Comparison of ENCODE assay signal across 8 cellular contexts in the genomic region with DNA sequence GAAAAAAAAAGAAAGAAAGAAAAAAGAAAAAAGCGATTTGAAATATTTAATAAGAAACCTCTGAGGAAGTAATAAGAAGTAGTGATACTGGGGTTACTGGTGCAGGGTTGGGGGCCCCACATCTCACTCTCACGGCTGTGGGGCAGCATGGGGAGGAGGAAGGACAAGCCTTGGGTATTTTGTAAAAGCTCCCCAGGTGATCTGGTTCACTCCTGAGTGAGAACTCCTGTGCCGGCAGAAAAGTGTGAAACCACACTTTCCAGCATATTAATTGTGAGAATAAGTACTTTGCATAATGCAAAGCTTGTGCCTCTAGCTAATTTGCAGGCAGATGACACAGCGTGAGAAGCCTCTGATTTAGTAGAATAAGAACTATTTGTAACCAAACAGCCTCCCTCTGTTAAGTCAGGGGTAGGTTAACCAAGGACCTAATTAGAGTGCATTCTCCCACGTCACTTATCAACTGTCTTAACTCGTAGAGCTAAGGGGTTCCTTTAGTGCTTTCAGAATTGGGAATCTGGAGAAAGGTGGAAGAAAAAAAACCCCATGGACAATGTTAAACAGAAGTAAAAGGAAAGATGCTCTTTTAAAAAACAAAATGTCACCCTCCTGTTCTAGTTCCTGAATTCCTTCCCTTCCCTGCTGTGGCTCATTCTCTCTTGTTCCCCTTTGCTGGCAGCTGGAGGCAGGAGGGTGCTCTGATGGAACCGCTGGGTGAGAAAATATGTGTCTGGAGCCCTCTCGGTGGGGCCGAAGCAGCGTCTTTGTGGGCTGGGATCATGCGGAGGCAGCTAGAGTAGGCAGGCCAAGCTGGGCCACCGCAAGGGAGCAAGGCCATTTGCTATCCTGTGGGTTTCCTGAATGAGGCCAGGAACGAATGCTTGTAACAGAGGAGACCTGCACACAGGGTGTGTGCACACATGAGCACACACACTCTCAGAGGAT.
DNase-seq lines count a peak whose midpoint lies in the region; ATAC-seq and TF ChIP-seq lines count a peak whose summit lies in the region.

No MANE protein-coding gene starts in this region.

- H3K4me1 ChIP-seq in SK-N-SH (ENCODE audit: control insufficient read depth in 1 of 2, insufficient read depth in 2 of 2, low read depth in 1 of 2, low read length in 1 of 2) = peaks cover 29 to 44% of the 10 kb centered on the region in 2 experiments; a peak in 3 of 4 replicates

- DNase-seq in GM06990 (ENCODE audit: extremely low read depth, insufficient read length) (peak; percentile 66), neural crest cell (ENCODE audit: low read depth, low spot score) (no peak), T1000 (lab: John Stamatoyannopoulos, UW) (no peak), SK-N-SH (no peak), SW 1271 (lab: John Stamatoyannopoulos, UW) (no peak)
- peak; percentile 84 for DNase-seq in activated naive CD4-positive, alpha-beta T cell treated with anti-CD3 and anti-CD28 coated beads for 36 hours

- H3K4me2 ChIP-seq in SK-N-SH = no peak overlapping the region

- H3K79me2 ChIP-seq in SK-N-SH (ENCODE audit: insufficient read depth) = peaks cover 8% of the 10 kb centered on the region; the same call in 1 of the 2 replicates

- H3K9me3 ChIP-seq in SK-N-SH = no peaks in the 10 kb centered on the region

- ATAC-seq in GM21526 (IDR thresholded peaks at IDR 0.05; ENCODE audit: low FRiP score, unreplicated experiment) = peak; percentile 82

- peak overlapping the region; percentile 41 to 88 (median 73) for H3K27ac Mint-ChIP-seq in IgD-negative memory B cell
- H3K27ac Mint-ChIP-seq in activated naive CD4-positive, alpha-beta T cell treated with anti-CD3 and anti-CD28 coated beads for 36 hours = peak overlapping the region; percentile 97
- H3K27ac Mint-ChIP-seq in neural crest cell (ENCODE audit: unreplicated experiment) = peak overlapping the region; percentile 69

- no peak overlapping the region for H2AFZ ChIP-seq in SK-N-SH (ENCODE audit: low read depth)

- H3K9ac ChIP-seq in SK-N-SH = no peak overlapping the region

- 91% methylated on average over 13 of the region's 13 CpGs for WGBS in SK-N-SH (ENCODE audit: low lambda C conversion rate)

- H3K4me1 Mint-ChIP-seq in IgD-negative memory B cell (peaks cover 53 to 78% (median 73%) of the 10 kb centered on the region in 3 donors), neural crest cell (peaks cover 85% of the 10 kb centered on the region)
- peaks cover 98% of the 10 kb centered on the region for H3K4me1 Mint-ChIP-seq in activated naive CD4-positive, alpha-beta T cell treated with anti-CD3 and anti-CD28 coated beads for 36 hours (ENCODE audit: low read depth)

- intact Hi-C loops in activated naive CD4-positive, alpha-beta T cell treated with anti-CD3 and anti-CD28 coated beads for 36 hours (cut with micrococcal nuclease) = loop anchor here (1.0 to 10.0 kb wide), 15 partner anchors 13 to 890 kb away; a partner anchor contains a TSS

- H3K27me3 Mint-ChIP-seq in IgD-negative memory B cell = peaks cover 5% of the 10 kb centered on the region
- H3K27me3 Mint-ChIP-seq in activated naive CD4-positive, alpha-beta T cell treated with anti-CD3 and anti-CD28 coated beads for 36 hours (ENCODE audit: low read depth) = no peaks in the 10 kb centered on the region
- H3K27me3 Mint-ChIP-seq in neural crest cell (ENCODE audit: low read depth) = no peaks in the 10 kb centered on the region

- H3F3A ChIP-seq in SK-N-SH (replicated peaks; ENCODE audit: insufficient read depth) = peaks cover 7% of the 10 kb centered on the region

- H3K36me3 Mint-ChIP-seq in IgD-negative memory B cell (peaks cover under 1% of the 10 kb centered on the region), neural crest cell (ENCODE audit: low read depth) (peaks cover 13% of the 10 kb centered on the region)
- H3K36me3 Mint-ChIP-seq in activated naive CD4-positive, alpha-beta T cell treated with anti-CD3 and anti-CD28 coated beads for 36 hours (ENCODE audit: low read depth) = peaks cover 35% of the 10 kb centered on the region

- no peak overlapping the region for H3K27ac ChIP-seq in SK-N-SH (ENCODE audit: low read depth in 2 of 2, low read length in 1 of 2)

- H3K4me3 ChIP-seq in GM06990 (replicated peaks; ENCODE audit: low read depth, low read length) = no peak overlapping the region
- no peak overlapping the region for H3K4me3 ChIP-seq in SK-N-SH (ENCODE audit: low read depth in 2 of 2, low read length in 1 of 2)

- no peak for TF ChIP-seq EP300 in SK-N-SH (IDR thresholded peaks at IDR 0.05; ENCODE audit: borderline replicate concordance in 1 of 2, low read depth in 1 of 2, low read length in 1 of 2)

- H3K27me3 ChIP-seq in GM06990 (replicated peaks; ENCODE audit: control insufficient read depth, insufficient read depth, low read length) = no peaks in the 10 kb centered on the region
- H3K27me3 ChIP-seq in SK-N-SH (ENCODE audit: insufficient read depth) = no peaks in the 10 kb centered on the region

- TF ChIP-seq CTCF in GM06990 (IDR thresholded peaks at IDR 0.05; ENCODE audit: insufficient read depth, low read length, poor library complexity, severe bottlenecking) (no peak), neural crest cell (conservative IDR thresholded peaks at IDR 0.05) (no peak), SK-N-SH (IDR thresholded peaks at IDR 0.05) (no peak)

- CTCF ChIA-PET in activated naive CD4-positive, alpha-beta T cell treated with anti-CD3 and anti-CD28 coated beads for 36 hours (lab: Charles Lee) = interaction anchor here (0.5 to 5.8 kb wide), 12 partner anchors 27 to 264 kb away, joined by 3 to 23 read pairs (median 5); no protein-coding TSS in a partner anchor
- CTCF ChIA-PET in SK-N-SH (lab: Yijun Ruan, JAX) = interaction anchor here (1.3 kb wide), 1 partner anchor 279 kb away, joined by 3 read pairs; no protein-coding TSS in a partner anchor

- no peaks in the 10 kb centered on the region for H3K9me2 ChIP-seq in SK-N-SH

- H3K9me3 Mint-ChIP-seq in IgD-negative memory B cell = no peaks in the 10 kb centered on the region
- no peaks in the 10 kb centered on the region for H3K9me3 Mint-ChIP-seq in activated naive CD4-positive, alpha-beta T cell treated with anti-CD3 and anti-CD28 coated beads for 36 hours
- no peaks in the 10 kb centered on the region for H3K9me3 Mint-ChIP-seq in neural crest cell

- no peak for TF ChIP-seq RAD21 in SK-N-SH (IDR thresholded peaks at IDR 0.05; ENCODE audit: low read length)

- H4K20me1 ChIP-seq in SK-N-SH (ENCODE audit: insufficient read depth) = no peaks in the 10 kb centered on the region

- H3K36me3 ChIP-seq in GM06990 (ENCODE audit: control insufficient read depth, insufficient read depth, low read length) = no peaks in the 10 kb centered on the region
- no peaks in the 10 kb centered on the region for H3K36me3 ChIP-seq in SK-N-SH (replicated peaks in 1 of 2; ENCODE audit: control insufficient read depth in 1 of 2, insufficient read depth in 2 of 2, low read length in 1 of 2)

- H3K4me3 Mint-ChIP-seq in IgD-negative memory B cell (peak overlapping the region in 3 of 4 donors; percentile 69 to 87 (median 82)), neural crest cell (peak overlapping the region; percentile 20)
- H3K4me3 Mint-ChIP-seq in activated naive CD4-positive, alpha-beta T cell treated with anti-CD3 and anti-CD28 coated beads for 36 hours = peak overlapping the region; percentile 58

- POLR2A ChIA-PET in SK-N-SH (lab: Yijun Ruan, JAX) = no interaction called here

TF ChIP-seq in SK-N-SH, 30 proteins besides CTCF, POLR2A, EP300 and RAD21:
- TF ChIP-seq FOXM1 (IDR thresholded peaks at IDR 0.05; ENCODE audit: low read depth) = no peak
- TF ChIP-seq, protein P1, sequence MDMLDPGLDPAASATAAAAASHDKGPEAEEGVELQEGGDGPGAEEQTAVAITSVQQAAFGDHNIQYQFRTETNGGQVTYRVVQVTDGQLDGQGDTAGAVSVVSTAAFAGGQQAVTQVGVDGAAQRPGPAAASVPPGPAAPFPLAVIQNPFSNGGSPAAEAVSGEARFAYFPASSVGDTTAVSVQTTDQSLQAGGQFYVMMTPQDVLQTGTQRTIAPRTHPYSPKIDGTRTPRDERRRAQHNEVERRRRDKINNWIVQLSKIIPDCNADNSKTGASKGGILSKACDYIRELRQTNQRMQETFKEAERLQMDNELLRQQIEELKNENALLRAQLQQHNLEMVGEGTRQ (IDR thresholded peaks at IDR 0.05; ENCODE audit: borderline replicate concordance, low read depth, low read length) = no peak
- TF ChIP-seq, protein P2, sequence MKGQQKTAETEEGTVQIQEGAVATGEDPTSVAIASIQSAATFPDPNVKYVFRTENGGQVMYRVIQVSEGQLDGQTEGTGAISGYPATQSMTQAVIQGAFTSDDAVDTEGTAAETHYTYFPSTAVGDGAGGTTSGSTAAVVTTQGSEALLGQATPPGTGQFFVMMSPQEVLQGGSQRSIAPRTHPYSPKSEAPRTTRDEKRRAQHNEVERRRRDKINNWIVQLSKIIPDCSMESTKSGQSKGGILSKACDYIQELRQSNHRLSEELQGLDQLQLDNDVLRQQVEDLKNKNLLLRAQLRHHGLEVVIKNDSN (IDR thresholded peaks at IDR 0.05; ENCODE audit: borderline replicate concordance, low read depth) = no peak
TF ChIP-seq in SK-N-SH: peak in this region for 0.

Comparison
In these comparisons a context has a peak if more than half of its experiments do, and no peak if none do; other contexts are left out.
1. DNase-seq: peak in GM06990 (single experiment) and activated naive CD4-positive, alpha-beta T cell treated with anti-CD3 and anti-CD28 coated beads for 36 hours (single experiment); none in neural crest cell (single experiment), T1000 (single experiment), SK-N-SH (single experiment) and SW 1271 (0 of 2).
2. H3K4me3 Mint-ChIP-seq: peak in every context shown above with its lines; median percentile 82 in IgD-negative memory B cell; 58 in activated naive CD4-positive, alpha-beta T cell treated with anti-CD3 and anti-CD28 coated beads for 36 hours; 20 in neural crest cell.
3. Peak in every context shown above with its lines, with median percentiles within 50 percentile points of each other: H3K27ac Mint-ChIP-seq.